9 cellular contexts compared by ENCODE assay signal in genomic region chr16:57268804-57269800, GRCh38. TPM values are rescaled to one million over a fixed set of nuclear protein-coding genes. Genes with fewer than 3 reads are reported as not detected.
A peak's percentile ranks its signal among the peaks of the same experiment; 100 is the strongest.
DNase-seq lines count a peak whose midpoint lies in the region; ATAC-seq and TF ChIP-seq lines count a peak whose summit lies in the region.
"Had no signal": no experiment of that assay in that cellular context is flagged by ENCODE, and none has a peak within 500 bp of the region (broad histone marks: within the 10 kb centered on the region; RNA-seq: fewer than 3 reads in every experiment).

No MANE protein-coding gene starts in this region.

- H4K20me1 ChIP-seq in mammary epithelial cell (ENCODE audit: insufficient read depth, low read length): no peaks in the 10 kb centered on the region

- no peaks in the 10 kb centered on the region for H3K36me3 ChIP-seq in mammary epithelial cell (ENCODE audit: insufficient read depth, low read length)
- no peaks in the 10 kb centered on the region for H3K36me3 ChIP-seq in mesenchymal stem cell (ENCODE audit: control insufficient read depth in 1 of 2, insufficient read depth in 2 of 2, low read depth in 1 of 2, low read length in 2 of 2)
- no peaks in the 10 kb centered on the region for H3K36me3 ChIP-seq in upper lobe of right lung

- H3K23ac ChIP-seq in mesenchymal stem cell (ENCODE audit: low read length in 2 of 2): no peak overlapping the region

- TF ChIP-seq CTCF in MCF 10A (IDR thresholded peaks at IDR 0.05; ENCODE audit: unreplicated experiment) (no peak), mammary epithelial cell (conservative IDR thresholded peaks at IDR 0.05 in 1 of 2, IDR thresholded peaks at IDR 0.05 in 1 of 2; ENCODE audit: extremely low read depth in 1 of 2, insufficient read depth in 1 of 2, low read depth in 1 of 2, low read length in 2 of 2) (no peak), upper lobe of right lung (IDR thresholded peaks at IDR 0.05) (no peak)

- no peak overlapping the region for H4K91ac ChIP-seq in mesenchymal stem cell (ENCODE audit: low read length)

- DNase-seq in MCF 10A (ENCODE audit: unreplicated experiment) (no peak), mammary epithelial cell (no peak), mesenchymal stem cell (no peak), upper lobe of right lung (peak; percentile 77), NCI-H2081 (lab: John Stamatoyannopoulos, UW) (no peak)
- DNase-seq: NCI-H82 had no signal

- no peaks in the 10 kb centered on the region for H3K79me2 ChIP-seq in mammary epithelial cell (ENCODE audit: insufficient read depth, low read length)

- H3K9ac ChIP-seq in mammary epithelial cell (ENCODE audit: insufficient read depth, low read length): no peak overlapping the region
- no peak overlapping the region for H3K9ac ChIP-seq in mesenchymal stem cell (ENCODE audit: low read length)

- no peak overlapping the region for H3K18ac ChIP-seq in mesenchymal stem cell (ENCODE audit: low read depth in 1 of 2, low read length in 2 of 2)

- peak overlapping the region; percentile 61 for H3K27ac Mint-ChIP-seq in MCF 10A (ENCODE audit: low read depth, unreplicated experiment)

- H2BK12ac ChIP-seq in mesenchymal stem cell (ENCODE audit: low read length in 2 of 2): no peak overlapping the region

- H2AK5ac ChIP-seq in mesenchymal stem cell (ENCODE audit: low read length, severe bottlenecking): peak overlapping the region; percentile 56

- peak overlapping the region in 1 of 2 experiments; percentile 58 for H3K4ac ChIP-seq in mesenchymal stem cell (ENCODE audit: low read depth in 1 of 2, low read length in 2 of 2)

- no peaks in the 10 kb centered on the region for H3K9me3 Mint-ChIP-seq in MCF 10A (ENCODE audit: unreplicated experiment)

- no peak overlapping the region for H2BK15ac ChIP-seq in mesenchymal stem cell (ENCODE audit: low read depth, poor library complexity, severe bottlenecking)

- H3K79me1 ChIP-seq in mesenchymal stem cell (replicated peaks; ENCODE audit: low read length, poor library complexity, severe bottlenecking): no peaks in the 10 kb centered on the region

- in situ Hi-C loops in mammary epithelial cell (cut with MboI; ENCODE audit: low sequenced_read_pairs in 2 of 2): no loop called here

- dilution Hi-C loops in mammary epithelial cell (cut with HindIII; ENCODE audit: low sequenced_read_pairs): no loop called here

- H3K4me1 ChIP-seq in mammary epithelial cell (ENCODE audit: insufficient read depth, low read length) (peaks cover 25% of the 10 kb centered on the region), mesenchymal stem cell (ENCODE audit: control insufficient read depth, insufficient read depth, low read depth, low read length) (peaks cover 19% of the 10 kb centered on the region), upper lobe of right lung (peaks cover 47% of the 10 kb centered on the region)

- peak overlapping the region in 1 of 2 experiments; percentile 47 for H3K14ac ChIP-seq in mesenchymal stem cell (ENCODE audit: low read length in 2 of 2)

- H3K36me3 Mint-ChIP-seq in MCF 10A (ENCODE audit: insufficient read depth, unreplicated experiment): no peaks in the 10 kb centered on the region

- CTCF ChIA-PET in MCF 10A (lab: Yijun Ruan, JAX): interaction anchor here (0.9 kb wide), 1 partner anchor 12 kb away, joined by 3 read pairs; no protein-coding TSS in a partner anchor
- CTCF ChIA-PET in mammary epithelial cell (lab: Charles Lee; ENCODE audit: low non-redundant PET): no interaction called here

- H3K27me3 ChIP-seq in mammary epithelial cell (ENCODE audit: insufficient read depth, low read length) (no peaks in the 10 kb centered on the region), mesenchymal stem cell (ENCODE audit: control insufficient read depth in 1 of 2, insufficient read depth in 1 of 2, low read length in 2 of 2) (peaks cover 0 to 21% of the 10 kb centered on the region in 2 experiments), upper lobe of right lung (no peaks in the 10 kb centered on the region)

- peaks cover 18% of the 10 kb centered on the region for H3K4me1 Mint-ChIP-seq in MCF 10A (ENCODE audit: insufficient read depth, unreplicated experiment)

- H4K8ac ChIP-seq in mesenchymal stem cell (ENCODE audit: low read length): peak overlapping the region; percentile 43

- H2AFZ ChIP-seq in mammary epithelial cell (ENCODE audit: low read depth, low read length) (no peak overlapping the region), mesenchymal stem cell (ENCODE audit: low read depth, low read length) (no peak overlapping the region)

- no peak overlapping the region for H3K4me3 Mint-ChIP-seq in MCF 10A (ENCODE audit: unreplicated experiment)

- no peak overlapping the region for H3K4me2 ChIP-seq in mammary epithelial cell (ENCODE audit: insufficient read depth, low read depth, low read length)
- H3K4me2 ChIP-seq in mesenchymal stem cell (ENCODE audit: low read length, poor library complexity, severe bottlenecking): no peak overlapping the region

- no peaks in the 10 kb centered on the region for H3K9me3 ChIP-seq in mammary epithelial cell (replicated peaks; ENCODE audit: insufficient read depth, low read length)
- no peaks in the 10 kb centered on the region for H3K9me3 ChIP-seq in mesenchymal stem cell (ENCODE audit: control insufficient read depth, low read length)
- no peaks in the 10 kb centered on the region for H3K9me3 ChIP-seq in upper lobe of right lung

- H3K27me3 Mint-ChIP-seq in MCF 10A (ENCODE audit: insufficient read depth, unreplicated experiment): no peaks in the 10 kb centered on the region

- H3K27ac ChIP-seq in mammary epithelial cell (ENCODE audit: insufficient read depth, low read depth, low read length): no peak overlapping the region
- H3K27ac ChIP-seq in cingulate gyrus (ENCODE audit: low read depth, low read length): peak overlapping the region; percentile 92
- no peak overlapping the region for H3K27ac ChIP-seq in mesenchymal stem cell (ENCODE audit: low read length, poor library complexity, severe bottlenecking)
- peak overlapping the region; percentile 66 for H3K27ac ChIP-seq in upper lobe of right lung

- H2BK120ac ChIP-seq in mesenchymal stem cell (ENCODE audit: low read depth, low read length): no peak overlapping the region

- no peak overlapping the region for H2BK5ac ChIP-seq in mesenchymal stem cell (ENCODE audit: low read depth, low read length, poor library complexity, severe bottlenecking)

- H3K4me3 ChIP-seq in mammary epithelial cell (replicated peaks in 1 of 3; ENCODE audit: insufficient read depth in 1 of 3, low read depth in 2 of 3, low read length in 3 of 3) (no peak overlapping the region), mesenchymal stem cell (ENCODE audit: insufficient read depth in 1 of 2, low read depth in 1 of 2, low read length in 2 of 2) (no peak overlapping the region), upper lobe of right lung (no peak overlapping the region)

- POLR2A ChIA-PET in MCF 10A (lab: Yijun Ruan, JAX): interaction anchor here (0.9 to 8.1 kb wide), 3 partner anchors 9 to 82 kb away, joined by 3 to 137 read pairs (median 4); no protein-coding TSS in a partner anchor

- ATAC-seq in upper lobe of right lung (peak; percentile 55), HG03354 (IDR thresholded peaks at IDR 0.05; ENCODE audit: poor library complexity, severe bottlenecking, unreplicated experiment) (no peak), GM21515 (IDR thresholded peaks at IDR 0.05; ENCODE audit: unreplicated experiment) (no peak)

- intact Hi-C loops in MCF 10A (cut with micrococcal nuclease): no loop called here
- intact Hi-C loops in mammary epithelial cell (cut with micrococcal nuclease): no loop called here
- intact Hi-C loops in upper lobe of right lung (cut with DNase I): no loop called here

- WGBS in mammary epithelial cell (ENCODE audit: low coverage, missing lambda C conversion rate): 81% methylated on average over 11 of the region's 14 CpGs
- 62% methylated on average over 14 of the region's 14 CpGs for WGBS in mesenchymal stem cell

- BruUV-seq in MCF 10A (replicated peaks; lab: Mats Ljungman, UMichigan): no TSS peak
- no TSS peak for BruUV-seq in mammary epithelial cell (replicated peaks; lab: Mats Ljungman, UMichigan)

RNA-seq across cellular contexts. Expression of gene PLLP, which starts 15.4 kb away (rescaled TPM):
- total RNA-seq in MCF 10A (2022) (3.9 and 6.1 TPM in 2 replicates), mammary epithelial cell (1 to 10 TPM; 1.7 to 2.2 TPM), upper lobe of right lung (104 TPM)
- polyA plus RNA-seq in mammary epithelial cell: 6.3 TPM
- polyA minus RNA-seq in mammary epithelial cell: 10.4 TPM
- 0.11 TPM for polyA plus RNA-seq in mesenchymal stem cell (2013, experiment 1 of 2)
- polyA plus RNA-seq in mesenchymal stem cell (2013, experiment 2 of 2): 0.03 TPM

RNA-seq across cellular contexts. Expression of gene ARL2BP, which starts 24.0 kb away (rescaled TPM):
- total RNA-seq in MCF 10A (2022) (94.4 and 114 TPM in 2 replicates), mammary epithelial cell (10 to 100 TPM; 70.2 to 82.4 TPM), upper lobe of right lung (60.0 TPM)
- 87.9 TPM for polyA plus RNA-seq in mammary epithelial cell
- polyA minus RNA-seq in mammary epithelial cell: 48.9 TPM
- 81.6 TPM for polyA plus RNA-seq in mesenchymal stem cell (2013, experiment 1 of 2)
- 83.7 TPM for polyA plus RNA-seq in mesenchymal stem cell (2013, experiment 2 of 2)

Comparison
In these comparisons a context has a peak if more than half of its experiments do, and no peak if none do; other contexts are left out.
1. H3K27ac ChIP-seq: peak in cingulate gyrus (single experiment) and upper lobe of right lung (single experiment); none in mammary epithelial cell (single experiment) and mesenchymal stem cell (single experiment).
2. RNA of gene PLLP, which starts 15.4 kb away (total RNA-seq): 104 TPM in upper lobe of right lung (single experiment); 3.9 to 6.1 TPM in MCF 10A and 1.7 to 2.2 TPM in mammary epithelial cell; every median in the first group is over 10 times any median in the second.